8 cellular contexts compared by ENCODE assay signal in genomic region chr18:35582899-35583558, GRCh38. TPM values are rescaled to one million over a fixed set of nuclear protein-coding genes. Genes with fewer than 3 reads are reported as not detected.
A peak's percentile ranks its signal among the peaks of the same experiment; 100 is the strongest.
DNase-seq lines count a peak whose midpoint lies in the region; ATAC-seq and TF ChIP-seq lines count a peak whose summit lies in the region.

No MANE protein-coding gene starts in this region.

- BruUV-seq in Calu3 (replicated peaks; lab: Mats Ljungman, UMichigan) = no TSS peak

- H3K4me2 ChIP-seq in Loucy (ENCODE audit: low read depth, low read length, poor library complexity, severe bottlenecking) = peak overlapping the region; percentile 98

- POLR2A ChIA-PET in activated naive CD8-positive, alpha-beta T cell treated with anti-CD3 and anti-CD28 coated beads, Interleukin-2, amount 10 ng/mL, durations not matched to agents 7 days and 5 days (lab: Charles Lee) = interaction anchor here (0.6 to 3.1 kb wide), 4 partner anchors 10 to 293 kb away, joined by 3 to 12 read pairs (median 6); partner anchors contain the start of genes INO80C and ZSCAN30

- H3K36me3 Mint-ChIP-seq in Calu3 (ENCODE audit: insufficient read depth, unreplicated experiment) = peaks cover 26% of the 10 kb centered on the region
- peaks cover 29% of the 10 kb centered on the region for H3K36me3 Mint-ChIP-seq in activated naive CD8-positive, alpha-beta T cell treated with anti-CD3 and anti-CD28 coated beads, Interleukin-2, amount 10 ng/mL, durations not matched to agents 7 days and 5 days

- no peak for ATAC-seq in activated naive CD8-positive, alpha-beta T cell treated with anti-CD3 and anti-CD28 coated beads, Interleukin-2, amount 10 ng/mL, durations not matched to agents 7 days and 5 days (ENCODE audit: low read depth)
- ATAC-seq in HG02885 (IDR thresholded peaks at IDR 0.05; ENCODE audit: poor library complexity, unreplicated experiment) = no peak

- peak overlapping the region; percentile 82 for H3K9ac ChIP-seq in Loucy (ENCODE audit: low read depth, low read length, poor library complexity, severe bottlenecking)

- H3K27ac Mint-ChIP-seq in Calu3 (ENCODE audit: unreplicated experiment) = peak overlapping the region; percentile 85
- no peak overlapping the region for H3K27ac Mint-ChIP-seq in activated naive CD8-positive, alpha-beta T cell treated with anti-CD3 and anti-CD28 coated beads, Interleukin-2, amount 10 ng/mL, durations not matched to agents 7 days and 5 days

- H2AFZ ChIP-seq in Loucy (ENCODE audit: low read length) = no peak overlapping the region

- H3K4me1 Mint-ChIP-seq in Calu3 (ENCODE audit: low read depth, unreplicated experiment) = peaks cover 37% of the 10 kb centered on the region
- peaks cover 27% of the 10 kb centered on the region for H3K4me1 Mint-ChIP-seq in activated naive CD8-positive, alpha-beta T cell treated with anti-CD3 and anti-CD28 coated beads, Interleukin-2, amount 10 ng/mL, durations not matched to agents 7 days and 5 days

- no peaks in the 10 kb centered on the region for H3K9me2 ChIP-seq in Loucy (replicated peaks; ENCODE audit: low read depth, low read length)

- H3F3A ChIP-seq in Loucy (ENCODE audit: low read depth) = no peaks in the 10 kb centered on the region

- H3K4me3 ChIP-seq in Loucy (ENCODE audit: low read length, poor library complexity, severe bottlenecking) = peak overlapping the region; percentile 95

- DNase-seq in Calu3 (no peak), lung microvascular endothelial cell (ENCODE audit: low read depth in 2 of 2) (peak; percentile 19 to 26), HCEC 1CT (no peak), globus pallidus (ENCODE audit: low spot score) (no peak)
- no peak for DNase-seq in activated naive CD8-positive, alpha-beta T cell treated with anti-CD3 and anti-CD28 coated beads, Interleukin-2, amount 10 ng/mL, durations not matched to agents 7 days and 5 days
- DNase-seq in stimulated activated CD4-positive, alpha-beta T cell treated with anti-CD3 and anti-CD28 coated beads, Interleukin-12 subunit alpha, Interleukin-12 subunit beta, amount 100 ng/mL, for 4 hours = no peak

- H3K27me3 Mint-ChIP-seq in Calu3 (ENCODE audit: unreplicated experiment) = no peaks in the 10 kb centered on the region
- H3K27me3 Mint-ChIP-seq in activated naive CD8-positive, alpha-beta T cell treated with anti-CD3 and anti-CD28 coated beads, Interleukin-2, amount 10 ng/mL, durations not matched to agents 7 days and 5 days = peaks cover 3% of the 10 kb centered on the region

- intact Hi-C loops in Calu3 (cut with micrococcal nuclease; ENCODE audit: unreplicated experiment) = loop anchor here (5.0 kb wide), 2 partner anchors 71 to 101 kb away; no protein-coding TSS in a partner anchor

- H3K36me3 ChIP-seq in Loucy (ENCODE audit: insufficient read depth, low read length) = no peaks in the 10 kb centered on the region

- H3K9me3 Mint-ChIP-seq in Calu3 (ENCODE audit: low read depth, unreplicated experiment) = peaks cover 6% of the 10 kb centered on the region
- H3K9me3 Mint-ChIP-seq in activated naive CD8-positive, alpha-beta T cell treated with anti-CD3 and anti-CD28 coated beads, Interleukin-2, amount 10 ng/mL, durations not matched to agents 7 days and 5 days = peaks cover 9% of the 10 kb centered on the region

- peaks cover 57% of the 10 kb centered on the region for H3K79me2 ChIP-seq in Loucy (ENCODE audit: insufficient read depth, low read length)

- CTCF ChIA-PET in Calu3 (lab: Charles Lee) = interaction anchor here (1.0 to 1.4 kb wide), 2 partner anchors 34 to 69 kb away, joined by 3 to 6 read pairs; no protein-coding TSS in a partner anchor

- peaks cover 12% of the 10 kb centered on the region for H4K20me1 ChIP-seq in Loucy (ENCODE audit: insufficient read depth, low read length, poor library complexity, severe bottlenecking)

- H3K4me1 ChIP-seq in Loucy (ENCODE audit: insufficient read depth, low read length, poor library complexity, severe bottlenecking) = peaks cover 13% of the 10 kb centered on the region

- H3K4me3 Mint-ChIP-seq in Calu3 (ENCODE audit: low read depth, unreplicated experiment) = peak overlapping the region; percentile 76
- peak overlapping the region; percentile 85 for H3K4me3 Mint-ChIP-seq in activated naive CD8-positive, alpha-beta T cell treated with anti-CD3 and anti-CD28 coated beads, Interleukin-2, amount 10 ng/mL, durations not matched to agents 7 days and 5 days

- H3K9me3 ChIP-seq in Loucy (ENCODE audit: insufficient read depth, low read depth, low read length) = peaks cover 4% of the 10 kb centered on the region

- H3K27me3 ChIP-seq in Loucy (ENCODE audit: insufficient read depth, low read length, poor library complexity, severe bottlenecking) = no peaks in the 10 kb centered on the region

- TF ChIP-seq CTCF in Calu3 (IDR thresholded peaks at IDR 0.05; ENCODE audit: unreplicated experiment) = no peak
- TF ChIP-seq CTCF in Loucy (conservative IDR thresholded peaks at IDR 0.05; ENCODE audit: low read length) = no peak

RNA-seq across cellular contexts. Expression of gene GALNT1, which starts 1.5 kb away (rescaled TPM):
- 105 and 137 TPM in 2 replicates for total RNA-seq in Calu3 (2022)
- total RNA-seq in activated naive CD8-positive, alpha-beta T cell treated with anti-CD3 and anti-CD28 coated beads, Interleukin-2, amount 10 ng/mL, durations not matched to agents 7 days and 5 days = 10 to 100 TPM; 33.1 to 38.3 TPM
- 108 and 156 TPM in 2 replicates for total RNA-seq in lung microvascular endothelial cell

Comparison
In these comparisons a context has a peak if more than half of its experiments do, and no peak if none do; other contexts are left out.
1. DNase-seq: peak in lung microvascular endothelial cell (2 of 2); none in Calu3 (single experiment), activated naive CD8-positive, alpha-beta T cell treated with anti-CD3 and anti-CD28 coated beads, Interleukin-2, amount 10 ng/mL, durations not matched to agents 7 days and 5 days (single experiment), HCEC 1CT (single experiment), globus pallidus (single experiment) and stimulated activated CD4-positive, alpha-beta T cell treated with anti-CD3 and anti-CD28 coated beads, Interleukin-12 subunit alpha, Interleukin-12 subunit beta, amount 100 ng/mL, for 4 hours (single experiment).